ENCODE assay signal across 8 cellular contexts in the genomic region with DNA sequence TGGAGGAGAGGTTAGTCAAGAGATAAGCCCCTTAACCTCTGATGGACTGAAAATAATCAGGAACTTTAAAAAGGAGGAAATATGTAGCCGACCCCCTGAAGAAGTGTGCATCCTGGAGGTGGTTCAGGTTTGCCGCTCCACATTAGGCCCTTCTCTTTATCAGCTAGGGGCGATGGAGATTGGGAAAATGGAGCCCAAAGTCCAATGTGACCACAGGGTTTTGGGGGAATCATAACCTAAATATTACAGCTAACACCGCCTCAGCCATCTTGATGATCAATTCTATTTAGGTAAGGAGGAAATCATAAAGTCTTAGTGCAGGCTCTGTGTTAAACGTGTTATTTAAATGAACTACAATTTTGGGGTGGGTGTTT. TPM values are rescaled to one million over a fixed set of nuclear protein-coding genes. Genes with fewer than 3 reads are reported as not detected.
DNase-seq lines count a peak whose midpoint lies in the region; TF ChIP-seq lines count a peak whose summit lies in the region.

No MANE protein-coding gene starts in this region.

- H3K79me2 ChIP-seq in DOHH2 (ENCODE audit: control insufficient read depth, low read length), result peaks cover 51% of the 10 kb centered on the region
- H3K79me2 ChIP-seq in PC-9 (ENCODE audit: low read depth), result peaks cover 16% of the 10 kb centered on the region; the same call in 1 of the 2 replicates
- peaks cover 8% of the 10 kb centered on the region for H3K79me2 ChIP-seq in trophoblast cell (ENCODE audit: control insufficient read depth, insufficient read depth, low read length, poor library complexity)

- no peak overlapping the region for H2BK12ac ChIP-seq in trophoblast cell (ENCODE audit: low read length)

- H4K20me1 ChIP-seq in DOHH2 (ENCODE audit: control insufficient read depth, insufficient read depth, low read depth, low read length), result peaks cover 6% of the 10 kb centered on the region; the same call in 1 of the 2 replicates
- H4K20me1 ChIP-seq in PC-9 (ENCODE audit: insufficient read depth), result no peaks in the 10 kb centered on the region

- H4K12ac ChIP-seq in trophoblast cell (ENCODE audit: low read depth, low read length), result no peak overlapping the region

- H4K8ac ChIP-seq in trophoblast cell (ENCODE audit: low read depth, low read length), result no peak overlapping the region

- BruUV-seq in PC-9 (replicated peaks; lab: Mats Ljungman, UMichigan), result TSS peak; percentile 56

- no peak for TF ChIP-seq CTCF in DOHH2 (IDR thresholded peaks at IDR 0.05; ENCODE audit: low read depth, low read length, poor library complexity, severe bottlenecking)
- TF ChIP-seq CTCF in PC-9 (conservative IDR thresholded peaks at IDR 0.05), result no peak
- no peak for TF ChIP-seq CTCF in epithelial cell of esophagus (IDR thresholded peaks at IDR 0.05; ENCODE audit: insufficient read depth, low read depth, low read length, missing control alignments)

- intact Hi-C loops in PC-9 (cut with micrococcal nuclease; ENCODE audit: unreplicated experiment), result loop anchor here (5.0 kb wide), 3 partner anchors 43 to 223 kb away; no protein-coding TSS in a partner anchor

- no peak overlapping the region for H2AK5ac ChIP-seq in trophoblast cell (ENCODE audit: low read length)

- H3K9me3 ChIP-seq in DOHH2 (ENCODE audit: control insufficient read depth, insufficient read depth, low read length), result no peaks in the 10 kb centered on the region
- H3K9me3 ChIP-seq in PC-9 (ENCODE audit: insufficient read depth, low read depth), result no peaks in the 10 kb centered on the region
- H3K9me3 ChIP-seq in trophoblast cell (ENCODE audit: insufficient read depth, low read depth, low read length), result no peaks in the 10 kb centered on the region

- no peak overlapping the region for H2BK120ac ChIP-seq in trophoblast cell (ENCODE audit: insufficient read depth, low read length, poor library complexity)

- H3K14ac ChIP-seq in trophoblast cell (ENCODE audit: low read length), result no peak overlapping the region

- peak overlapping the region; percentile 84 for H3K27ac ChIP-seq in DOHH2 (ENCODE audit: low read depth, low read length)
- no peak overlapping the region for H3K27ac ChIP-seq in PC-9
- H3K27ac ChIP-seq in trophoblast cell (ENCODE audit: low read depth, low read length), result no peak overlapping the region

- peaks cover 13% of the 10 kb centered on the region for H3F3A ChIP-seq in DOHH2 (ENCODE audit: control insufficient read depth, insufficient read depth)
- peaks cover 16% of the 10 kb centered on the region; the same call in 1 of the 2 replicates for H3F3A ChIP-seq in PC-9 (ENCODE audit: insufficient read depth, low read depth)

- peak overlapping the region; percentile 80 for H3K4me2 ChIP-seq in DOHH2 (ENCODE audit: low read length)
- peak overlapping the region; percentile 88 for H3K4me2 ChIP-seq in PC-9
- H3K4me2 ChIP-seq in trophoblast cell (ENCODE audit: low read length), result peak overlapping the region; percentile 77

- H4K91ac ChIP-seq in trophoblast cell (ENCODE audit: low read depth, low read length), result no peak overlapping the region

- H3K27me3 ChIP-seq in DOHH2 (ENCODE audit: control insufficient read depth, low read length) (no peaks in the 10 kb centered on the region), PC-9 (ENCODE audit: insufficient read depth, low read depth) (no peaks in the 10 kb centered on the region), trophoblast cell (ENCODE audit: insufficient read depth, low read length) (no peaks in the 10 kb centered on the region)

- H3K4me3 ChIP-seq in DOHH2 (ENCODE audit: low read length), result peak overlapping the region; percentile 82
- H3K4me3 ChIP-seq in PC-9, result peak overlapping the region; percentile 80
- peak overlapping the region; percentile 77 for H3K4me3 ChIP-seq in epithelial cell of esophagus (ENCODE audit: low read length)
- no peak overlapping the region for H3K4me3 ChIP-seq in trophoblast cell (ENCODE audit: low read depth, low read length)

- H3K23ac ChIP-seq in trophoblast cell (ENCODE audit: low read length), result no peak overlapping the region

- POLR2A ChIA-PET in PC-9 (lab: Charles Lee; ENCODE audit: unreplicated experiment), result no interaction called here

- peak overlapping the region; percentile 72; the same call in 1 of the 2 replicates for H2AFZ ChIP-seq in PC-9
- no peak overlapping the region for H2AFZ ChIP-seq in trophoblast cell (ENCODE audit: insufficient read depth, low read length, poor library complexity)

- H3K18ac ChIP-seq in trophoblast cell (ENCODE audit: low read length), result no peak overlapping the region

- DNase-seq in PC-9 (no peak), epithelial cell of esophagus (ENCODE audit: low read depth) (no peak), trophoblast cell (no peak), OCI-M2 (lab: John Stamatoyannopoulos, UW; ENCODE audit: unreplicated experiment) (no peak), DMS114 treated with DMSO at 0.1 percent for 48 hours (lab: John Stamatoyannopoulos, UW; ENCODE audit: unreplicated experiment) (no peak), NCI-H1417 (lab: John Stamatoyannopoulos, UW) (no peak), anterior cingulate cortex (lab: John Stamatoyannopoulos, UW) (no peak)

- H3K9me2 ChIP-seq in DOHH2 (replicated peaks; ENCODE audit: control insufficient read depth, low read length) (no peaks in the 10 kb centered on the region), PC-9 (ENCODE audit: insufficient read depth) (no peaks in the 10 kb centered on the region)

- peaks cover 45% of the 10 kb centered on the region for H3K4me1 ChIP-seq in DOHH2 (ENCODE audit: control insufficient read depth, low read length)
- peaks cover 33% of the 10 kb centered on the region for H3K4me1 ChIP-seq in PC-9 (replicated peaks; ENCODE audit: insufficient read depth)
- H3K4me1 ChIP-seq in trophoblast cell (ENCODE audit: control insufficient read depth in 1 of 2, insufficient read depth in 2 of 2, low read length in 2 of 2), result peaks cover 0 to 6% of the 10 kb centered on the region in 2 experiments

- peaks cover 41% of the 10 kb centered on the region for H3K36me3 ChIP-seq in DOHH2 (ENCODE audit: control insufficient read depth, low read length)
- no peaks in the 10 kb centered on the region for H3K36me3 ChIP-seq in PC-9 (ENCODE audit: low read depth)
- peaks cover 0 to 4% of the 10 kb centered on the region in 2 experiments for H3K36me3 ChIP-seq in trophoblast cell (ENCODE audit: control insufficient read depth in 1 of 2, insufficient read depth in 2 of 2, low read length in 2 of 2)

- CTCF ChIA-PET in PC-9 (lab: Charles Lee), result interaction anchor here (1.3 kb wide), 1 partner anchor 99 kb away, joined by 3 read pairs; no protein-coding TSS in a partner anchor

- WGBS in trophoblast cell (ENCODE audit: extremely low coverage, insufficient coverage, insufficient read length), result no CpG with 5 or more reads among the region's 5 CpGs

- H3K4ac ChIP-seq in trophoblast cell (ENCODE audit: low read depth, low read length), result no peak overlapping the region

- H3K9ac ChIP-seq in trophoblast cell (ENCODE audit: low read length), result no peak overlapping the region

- no peak overlapping the region for H2BK5ac ChIP-seq in trophoblast cell (ENCODE audit: low read depth, low read length, poor library complexity)

- peaks cover 9% of the 10 kb centered on the region for H3K79me1 ChIP-seq in trophoblast cell (ENCODE audit: low read length)

RNA-seq across cellular contexts. Expression of a gene that starts 1.2 kb away (rescaled TPM):
- total RNA-seq in PC-9 (2021), result 8.1 and 11.0 TPM in 2 replicates
- 8.9 TPM in 2 replicates for polyA plus RNA-seq in trophoblast cell (2013)
